ENCODE assay signal across 18 cellular contexts in genomic region chr15:44243146-44243545, GRCh38.
"Had no signal": no experiment of that assay in that cellular context is flagged by ENCODE, and none has a peak within 500 bp of the region (broad histone marks: within the 10 kb centered on the region; RNA-seq: fewer than 3 reads in every experiment).

No MANE protein-coding gene starts in this region.

- FAIRE-seq: urothelium cell line had no signal

- ATAC-seq: esophagus mucosa; left colon; lower lobe of right lung; right cardiac atrium; stimulated activated naive B cell treated with anti-CD40 and anti-IgM and Interleukin-4, amounts not matched to agents 10 μg/mL and 1 μg/mL and 100 μg/mL, for 72 hours had no signal

- DNase-seq: activated CD4-positive, alpha-beta T cell treated with anti-CD3 and anti-CD28 coated beads, Interleukin-2, amount 10 ng/mL, durations not matched to agents 7 days and 5 days; activated CD4-positive, CD25-positive, alpha-beta regulatory T cell; activated CD8-positive, alpha-beta memory T cell treated with anti-CD3 and anti-CD28 coated beads for 24 hours; activated naive CD4-positive, alpha-beta T cell; activated naive CD8-positive, alpha-beta T cell treated with anti-CD3 and anti-CD28 coated beads, Interleukin-2, amount 10 ng/mL, durations not matched to agents 7 days and 5 days; aorta; foreskin melanocyte; left colon; lower lobe of right lung; nephron progenitor cell; occipital lobe; right cardiac atrium; stimulated activated CD4-positive, alpha-beta T cell treated with anti-CD3 and anti-CD28 coated beads, Interleukin-15, amount 100 ng/mL, for 24 hours; stimulated activated CD4-positive, alpha-beta T cell treated with anti-CD3 and anti-CD28 coated beads, Interleukin-4, amount 100 ng/mL, for 1 hour; stimulated activated naive B cell treated with anti-CD40 and anti-IgM and Interleukin-4, amounts not matched to agents 10 μg/mL and 1 μg/mL and 100 μg/mL, for 72 hours; tibial artery had no signal
